18 cellular contexts compared by ENCODE assay signal in genomic region chr17:41762841-41763240, GRCh38. TPM values are rescaled to one million over a fixed set of nuclear protein-coding genes. Genes with fewer than 3 reads are reported as not detected.
DNase-seq lines count a peak whose midpoint lies in the region; ATAC-seq and TF ChIP-seq lines count a peak whose summit lies in the region.
"Had no signal": no experiment of that assay in that cellular context is flagged by ENCODE, and none has a peak within 500 bp of the region (broad histone marks: within the 10 kb centered on the region; RNA-seq: fewer than 3 reads in every experiment).

No MANE protein-coding gene starts in this region.

- CTCF ChIA-PET in activated naive CD4-positive, alpha-beta T cell treated with anti-CD3 and anti-CD28 coated beads, Interleukin-2, amount 10 ng/mL, durations not matched to agents 7 days and 5 days (lab: Charles Lee) = no interaction called here

- H3K4me3 ChIP-seq in osteoblast (ENCODE audit: insufficient read depth, low read length) = no peak overlapping the region
- H3K4me3 ChIP-seq: GM12878 had no signal

- H4K20me1 ChIP-seq in osteoblast (ENCODE audit: insufficient read depth, low read length) = no peaks in the 10 kb centered on the region

- no peak overlapping the region for H3K4me3 Mint-ChIP-seq in activated naive CD4-positive, alpha-beta T cell treated with anti-CD3 and anti-CD28 coated beads, Interleukin-2, amount 50 U/mL, for 24 hours
- H3K4me3 Mint-ChIP-seq in activated naive CD4-positive, alpha-beta T cell treated with anti-CD3 and anti-CD28 coated beads, Interleukin-2, amount 10 ng/mL, durations not matched to agents 7 days and 5 days = no peak overlapping the region
- no peak overlapping the region for H3K4me3 Mint-ChIP-seq in activated naive CD8-positive, alpha-beta T cell treated with anti-CD3 and anti-CD28 coated beads, Interleukin-2, amount 50 U/mL, for 24 hours
- H3K4me3 Mint-ChIP-seq: CD14-positive monocyte; CD8-positive, alpha-beta T cell; H9 had no signal

- H3K27ac ChIP-seq in epithelial cell of prostate (peak overlapping the region; percentile 39), osteoblast (ENCODE audit: low read depth, low read length) (no peak overlapping the region)
- H3K27ac ChIP-seq: 22Rv1 had no signal

- no peaks in the 10 kb centered on the region for H3K36me3 Mint-ChIP-seq in activated naive CD4-positive, alpha-beta T cell treated with anti-CD3 and anti-CD28 coated beads, Interleukin-2, amount 50 U/mL, for 24 hours
- H3K36me3 Mint-ChIP-seq in activated naive CD4-positive, alpha-beta T cell treated with anti-CD3 and anti-CD28 coated beads, Interleukin-2, amount 10 ng/mL, durations not matched to agents 7 days and 5 days = no peaks in the 10 kb centered on the region
- H3K36me3 Mint-ChIP-seq in activated naive CD8-positive, alpha-beta T cell treated with anti-CD3 and anti-CD28 coated beads, Interleukin-2, amount 50 U/mL, for 24 hours (ENCODE audit: low read depth) = no peaks in the 10 kb centered on the region
- H3K36me3 Mint-ChIP-seq: CD8-positive, alpha-beta T cell had no signal

- H2AFZ ChIP-seq in osteoblast (ENCODE audit: low read length) = no peak overlapping the region

- DNase-seq in activated naive CD4-positive, alpha-beta T cell treated with anti-CD3 and anti-CD28 coated beads, Interleukin-2, amount 10 ng/mL, durations not matched to agents 7 days and 5 days = no peak
- no peak for DNase-seq in epithelial cell of prostate (ENCODE audit: low read depth, low spot score)
- DNase-seq in osteoblast (ENCODE audit: insufficient read length, low spot score, missing footprints) = peak; percentile 66
- DNase-seq in NCI-H345 (lab: John Stamatoyannopoulos, UW) = no peak
- DNase-seq in cardiac septum (ENCODE audit: low spot score) = no peak
- no peak for DNase-seq in activated naive CD8-positive, alpha-beta T cell treated with anti-CD3 and anti-CD28 coated beads, Interleukin-2, amount 50 U/mL, for 24 hours
- DNase-seq: CD8-positive, alpha-beta T cell; COR-L47; DMS53; GOT3; H9 had no signal

- no peaks in the 10 kb centered on the region for H3K4me1 Mint-ChIP-seq in activated naive CD4-positive, alpha-beta T cell treated with anti-CD3 and anti-CD28 coated beads, Interleukin-2, amount 50 U/mL, for 24 hours
- no peaks in the 10 kb centered on the region for H3K4me1 Mint-ChIP-seq in activated naive CD4-positive, alpha-beta T cell treated with anti-CD3 and anti-CD28 coated beads, Interleukin-2, amount 10 ng/mL, durations not matched to agents 7 days and 5 days
- H3K4me1 Mint-ChIP-seq in activated naive CD8-positive, alpha-beta T cell treated with anti-CD3 and anti-CD28 coated beads, Interleukin-2, amount 50 U/mL, for 24 hours = peaks cover 2% of the 10 kb centered on the region
- H3K4me1 Mint-ChIP-seq: CD14-positive monocyte, H9 had no signal

- H3K27ac Mint-ChIP-seq in activated naive CD4-positive, alpha-beta T cell treated with anti-CD3 and anti-CD28 coated beads, Interleukin-2, amount 50 U/mL, for 24 hours = peak overlapping the region; percentile 55
- no peak overlapping the region for H3K27ac Mint-ChIP-seq in activated naive CD4-positive, alpha-beta T cell treated with anti-CD3 and anti-CD28 coated beads, Interleukin-2, amount 10 ng/mL, durations not matched to agents 7 days and 5 days
- H3K27ac Mint-ChIP-seq in activated naive CD8-positive, alpha-beta T cell treated with anti-CD3 and anti-CD28 coated beads, Interleukin-2, amount 50 U/mL, for 24 hours = no peak overlapping the region
- H3K27ac Mint-ChIP-seq: CD8-positive, alpha-beta T cell; H9 had no signal

- no peak for ATAC-seq in GM21390 (IDR thresholded peaks at IDR 0.05; ENCODE audit: unreplicated experiment)
- ATAC-seq in activated naive CD8-positive, alpha-beta T cell treated with anti-CD3 and anti-CD28 coated beads, Interleukin-2, amount 50 U/mL, for 24 hours = no peak
- ATAC-seq: CD8-positive, alpha-beta T cell; GM12878 had no signal

- H3K27me3 ChIP-seq in osteoblast (ENCODE audit: insufficient read depth, low read length) = no peaks in the 10 kb centered on the region

- H3K36me3 ChIP-seq in osteoblast (ENCODE audit: insufficient read depth, low read length) = no peaks in the 10 kb centered on the region

- no peaks in the 10 kb centered on the region for H3K9me3 ChIP-seq in osteoblast (ENCODE audit: low read depth, low read length)

- TF ChIP-seq CTCF in osteoblast (IDR thresholded peaks at IDR 0.05; ENCODE audit: extremely low read depth, low read depth, low read length) = no peak

- intact Hi-C loops in cardiac septum (cut with DNase I) = no loop called here

- H3K27me3 Mint-ChIP-seq in activated naive CD4-positive, alpha-beta T cell treated with anti-CD3 and anti-CD28 coated beads, Interleukin-2, amount 50 U/mL, for 24 hours = no peaks in the 10 kb centered on the region
- no peaks in the 10 kb centered on the region for H3K27me3 Mint-ChIP-seq in activated naive CD4-positive, alpha-beta T cell treated with anti-CD3 and anti-CD28 coated beads, Interleukin-2, amount 10 ng/mL, durations not matched to agents 7 days and 5 days
- H3K27me3 Mint-ChIP-seq in activated naive CD8-positive, alpha-beta T cell treated with anti-CD3 and anti-CD28 coated beads, Interleukin-2, amount 50 U/mL, for 24 hours = no peaks in the 10 kb centered on the region

- no peaks in the 10 kb centered on the region for H3K9me3 Mint-ChIP-seq in activated naive CD4-positive, alpha-beta T cell treated with anti-CD3 and anti-CD28 coated beads, Interleukin-2, amount 50 U/mL, for 24 hours
- H3K9me3 Mint-ChIP-seq in activated naive CD4-positive, alpha-beta T cell treated with anti-CD3 and anti-CD28 coated beads, Interleukin-2, amount 10 ng/mL, durations not matched to agents 7 days and 5 days = no peaks in the 10 kb centered on the region
- no peaks in the 10 kb centered on the region for H3K9me3 Mint-ChIP-seq in activated naive CD8-positive, alpha-beta T cell treated with anti-CD3 and anti-CD28 coated beads, Interleukin-2, amount 50 U/mL, for 24 hours
- H3K9me3 Mint-ChIP-seq: CD14-positive monocyte; CD8-positive, alpha-beta T cell; H9 had no signal

- no peak overlapping the region for H3K4me2 ChIP-seq in osteoblast (ENCODE audit: insufficient read depth, low read length)

- no peaks in the 10 kb centered on the region for H3K79me2 ChIP-seq in osteoblast (ENCODE audit: insufficient read depth, low read length)

- H3K4me1 ChIP-seq in osteoblast (ENCODE audit: insufficient read depth, low read length) = no peaks in the 10 kb centered on the region

RNA-seq across cellular contexts. Expression of gene JUP, which starts 23.7 kb away (rescaled TPM):
- total RNA-seq in osteoblast = 18.0 and 24.2 TPM in 2 replicates
- 150 TPM for total RNA-seq in cardiac septum

RNA-seq across cellular contexts. Expression of gene HAP1, which starts 28.4 kb away (rescaled TPM):
- total RNA-seq in osteoblast (under 0.01 TPM in 1 of 2 replicates, not detected in the other), cardiac septum (0.08 TPM)
- total RNA-seq: CD8-positive, alpha-beta T cell; GM12878; HT-29 had no signal

RNA-seq across cellular contexts. Expression of gene P3H4, which starts 48.9 kb away (rescaled TPM):
- 59.7 and 66.6 TPM in 2 replicates for total RNA-seq in osteoblast
- 5.1 TPM for total RNA-seq in cardiac septum

RNA-seq across cellular contexts. Expression of gene FKBP10, which starts 50.0 kb away (rescaled TPM):
- total RNA-seq in osteoblast (387 and 396 TPM in 2 replicates), cardiac septum (17.7 TPM)

RNA-seq across cellular contexts. Expression of gene GAST, which starts 50.7 kb away (rescaled TPM):
- total RNA-seq in osteoblast = not detected in 2 replicates
- not detected for total RNA-seq in cardiac septum
- total RNA-seq: A673; CD8-positive, alpha-beta T cell; GM12878; H9; HT-29 had no signal
